Comparison of ENCODE assay signal across 7 cellular contexts in the genomic region with DNA sequence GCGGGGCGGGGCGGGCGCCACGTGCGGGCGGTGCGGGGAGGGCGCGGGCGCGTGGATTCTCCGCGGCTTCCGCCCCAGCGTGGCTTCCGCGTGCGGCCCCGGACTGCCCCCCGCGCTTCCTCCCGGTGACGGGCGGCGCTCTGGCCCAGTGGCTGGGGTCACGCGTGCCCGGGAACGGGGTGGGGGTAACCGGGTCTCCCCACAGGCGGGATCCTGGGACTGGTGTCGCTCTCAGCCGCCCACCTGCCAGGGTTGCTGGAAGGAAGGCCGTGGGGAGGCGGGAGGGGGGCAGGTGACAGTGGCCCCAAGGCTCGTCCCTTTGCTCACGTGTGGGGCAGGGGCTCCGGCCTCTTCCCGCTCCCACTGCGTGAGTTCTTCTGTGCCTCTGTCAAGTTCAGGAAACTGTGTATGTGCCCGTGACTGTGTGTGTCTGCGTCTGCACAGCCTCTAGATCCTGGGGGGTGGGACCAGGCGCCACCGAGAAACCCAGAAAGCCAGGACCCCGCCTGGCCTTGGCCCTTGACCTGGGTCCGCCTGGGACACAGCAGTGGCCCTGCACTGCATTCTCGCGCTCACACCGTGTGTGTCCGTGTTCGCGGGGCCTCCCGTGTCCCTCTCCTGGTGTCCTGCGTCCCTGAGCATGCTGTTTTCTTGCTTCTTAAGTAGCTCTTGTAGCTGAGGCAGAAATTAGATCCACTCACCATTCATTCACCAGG. TPM values are rescaled to one million over a fixed set of nuclear protein-coding genes. Genes with fewer than 3 reads are reported as not detected.
DNase-seq lines count a peak whose midpoint lies in the region; ATAC-seq and TF ChIP-seq lines count a peak whose summit lies in the region.

No MANE protein-coding gene starts in this region.

- peaks cover 19 to 27% of the 10 kb centered on the region in 2 donors for H3K4me1 Mint-ChIP-seq in natural killer cell

- H3K9me3 Mint-ChIP-seq in natural killer cell, result no peaks in the 10 kb centered on the region

- H3K27me3 Mint-ChIP-seq in natural killer cell (ENCODE audit: low read depth in 2 of 2), result peaks cover 0 to 6% of the 10 kb centered on the region in 2 donors

- peak overlapping the region; percentile 94 to 96 for H3K27ac Mint-ChIP-seq in natural killer cell

- H3K4me3 Mint-ChIP-seq in natural killer cell, result peak overlapping the region; percentile 93

- DNase-seq in HT-29 (ENCODE audit: low spot score) (peak; percentile 59), epithelial cell of proximal tubule (ENCODE audit: low read depth) (no peak), natural killer cell (peak; percentile 58), putamen (ENCODE audit: low spot score) (no peak), Kasumi-1 (lab: John Stamatoyannopoulos, UW) (no peak)
- peak; percentile 20 to 28 for DNase-seq in activated CD4-positive, alpha-beta T cell treated with anti-CD3 and anti-CD28 coated beads, Interleukin-2, amount 50 U/mL, for 48 hours

- intact Hi-C loops in natural killer cell (cut with micrococcal nuclease), result loop anchor here (5.0 kb wide), 1 partner anchor 609 kb away; no protein-coding TSS in a partner anchor

- ATAC-seq in GM18502 (IDR thresholded peaks at IDR 0.05; ENCODE audit: poor library complexity, unreplicated experiment) (peak; percentile 19), natural killer cell (peak; percentile 36 to 55 (median 44))

- TF ChIP-seq CTCF in epithelial cell of proximal tubule (conservative IDR thresholded peaks at IDR 0.05; ENCODE audit: low read depth, low read length), result no peak
- no peak for TF ChIP-seq CTCF in natural killer cell (IDR thresholded peaks at IDR 0.05)

- no peaks in the 10 kb centered on the region for H3K36me3 Mint-ChIP-seq in natural killer cell

- H3K4me3 ChIP-seq in epithelial cell of proximal tubule (ENCODE audit: low read depth, low read length), result peak overlapping the region; percentile 70

RNA-seq across cellular contexts. Expression of gene MAFK, which starts 0.9 kb away (rescaled TPM):
- 92.6 and 95.0 TPM in 2 replicates for total RNA-seq in HT-29 (2014; rRNA removed; shearing (Covaris generic))
- total RNA-seq in epithelial cell of proximal tubule, result 14.4 and 19.3 TPM in 2 replicates
- total RNA-seq in natural killer cell, result 10 to 100 TPM; 57.9 to 71.3 (median 62.8) TPM

RNA-seq across cellular contexts. Expression of gene TMEM184A, which starts 24.6 kb away (rescaled TPM):
- total RNA-seq in HT-29 (2014; rRNA removed; shearing (Covaris generic)), result 47.2 and 50.9 TPM in 2 replicates
- total RNA-seq in epithelial cell of proximal tubule (2.2 and 3.6 TPM in 2 replicates), natural killer cell (under 1 TPM in 1 of 3 donors, not detected in 2; 0.14 TPM)

RNA-seq across cellular contexts. Expression of gene INTS1, which starts 27.2 kb away (rescaled TPM):
- total RNA-seq in HT-29 (2014; rRNA removed; shearing (Covaris generic)), result 117 and 141 TPM in 2 replicates
- total RNA-seq in epithelial cell of proximal tubule (88.2 and 90.1 TPM in 2 replicates), natural killer cell (100 to 1,000 TPM in 2 of 3 donors, 10 to 100 TPM in 1; 92.7 to 115 (median 111) TPM)

RNA-seq across cellular contexts. Expression of gene PSMG3, which starts 38.4 kb away (rescaled TPM):
- total RNA-seq in HT-29 (2014; rRNA removed; shearing (Covaris generic)), result 129 and 149 TPM in 2 replicates
- total RNA-seq in epithelial cell of proximal tubule (55.4 and 84.0 TPM in 2 replicates), natural killer cell (10 to 100 TPM; 19.0 to 21.4 (median 20.5) TPM)

Comparison
In these comparisons a context has a peak if more than half of its experiments do, and no peak if none do; other contexts are left out.
1. DNase-seq: peak in HT-29 (single experiment), activated CD4-positive, alpha-beta T cell treated with anti-CD3 and anti-CD28 coated beads, Interleukin-2, amount 50 U/mL, for 48 hours (2 of 2) and natural killer cell (single experiment); none in epithelial cell of proximal tubule (single experiment), putamen (single experiment) and Kasumi-1 (0 of 2).
2. RNA of gene TMEM184A, which starts 24.6 kb away (total RNA-seq): 47.2 to 50.9 TPM in HT-29; 2.2 to 3.6 TPM in epithelial cell of proximal tubule and 0.14 TPM in natural killer cell; every median in the first group is over 10 times any median in the second.